In the genomic region with DNA sequence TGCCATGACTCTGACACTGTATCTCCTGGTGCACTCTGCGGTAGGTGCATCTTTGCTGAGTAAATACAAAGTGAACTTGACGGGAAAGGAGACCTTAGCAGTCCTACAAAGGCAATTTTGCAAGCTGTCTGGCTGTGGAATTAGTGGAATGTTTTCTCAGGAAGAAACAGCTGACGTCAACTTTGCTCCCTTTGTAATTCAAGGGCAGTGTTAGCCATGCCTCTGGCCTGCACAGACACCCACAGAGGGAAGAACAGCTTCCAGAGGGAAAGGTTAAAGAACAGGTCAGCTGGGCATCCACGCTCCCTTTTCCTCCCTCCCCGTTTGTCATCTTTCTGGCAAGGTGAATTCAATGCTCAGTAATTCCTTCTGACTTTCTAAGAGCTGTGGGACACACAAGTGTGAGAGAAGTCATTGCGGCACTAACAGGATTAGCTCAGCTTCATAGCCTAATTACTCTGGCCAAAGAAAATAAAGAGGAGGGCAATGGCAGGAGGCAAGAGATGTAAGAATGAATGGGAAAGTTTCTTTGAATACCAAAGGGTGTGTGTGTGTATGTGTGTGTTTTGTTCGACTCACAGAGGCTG, we compare ENCODE assay signal across 1 cellular context.
TF ChIP-seq lines count a peak whose summit lies in the region.

No MANE protein-coding gene starts in this region.

TF ChIP-seq in HepG2, 621 proteins besides CTCF, POLR2A, EP300 and RAD21 (continued from another document and continues in another):
- TF ChIP-seq, protein P1, sequence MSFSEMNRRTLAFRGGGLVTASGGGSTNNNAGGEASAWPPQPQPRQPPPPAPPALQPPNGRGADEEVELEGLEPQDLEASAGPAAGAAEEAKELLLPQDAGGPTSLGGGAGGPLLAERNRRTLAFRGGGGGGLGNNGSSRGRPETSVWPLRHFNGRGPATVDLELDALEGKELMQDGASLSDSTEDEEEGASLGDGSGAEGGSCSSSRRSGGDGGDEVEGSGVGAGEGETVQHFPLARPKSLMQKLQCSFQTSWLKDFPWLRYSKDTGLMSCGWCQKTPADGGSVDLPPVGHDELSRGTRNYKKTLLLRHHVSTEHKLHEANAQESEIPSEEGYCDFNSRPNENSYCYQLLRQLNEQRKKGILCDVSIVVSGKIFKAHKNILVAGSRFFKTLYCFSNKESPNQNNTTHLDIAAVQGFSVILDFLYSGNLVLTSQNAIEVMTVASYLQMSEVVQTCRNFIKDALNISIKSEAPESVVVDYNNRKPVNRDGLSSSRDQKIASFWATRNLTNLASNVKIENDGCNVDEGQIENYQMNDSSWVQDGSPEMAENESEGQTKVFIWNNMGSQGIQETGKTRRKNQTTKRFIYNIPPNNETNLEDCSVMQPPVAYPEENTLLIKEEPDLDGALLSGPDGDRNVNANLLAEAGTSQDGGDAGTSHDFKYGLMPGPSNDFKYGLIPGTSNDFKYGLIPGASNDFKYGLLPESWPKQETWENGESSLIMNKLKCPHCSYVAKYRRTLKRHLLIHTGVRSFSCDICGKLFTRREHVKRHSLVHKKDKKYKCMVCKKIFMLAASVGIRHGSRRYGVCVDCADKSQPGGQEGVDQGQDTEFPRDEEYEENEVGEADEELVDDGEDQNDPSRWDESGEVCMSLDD (CRISPR knock-in tag; IDR thresholded peaks at IDR 0.05; ENCODE audit: borderline replicate concordance), result no peak
- TF ChIP-seq GFI1 (CRISPR knock-in tag; IDR thresholded peaks at IDR 0.05; ENCODE audit: borderline replicate concordance), result 0 out of 2 replicates have a peak, but pooled peaks have one; percentile 25
- peak; percentile 37; the same call in 1 of the 2 replicates for TF ChIP-seq KDM6A (CRISPR knock-in tag; IDR thresholded peaks at IDR 0.05; ENCODE audit: low read depth)
- peak; percentile 67 for TF ChIP-seq ZNF264 (CRISPR knock-in tag; IDR thresholded peaks at IDR 0.05)
- peak; percentile 55; the same call in 1 of the 2 replicates for TF ChIP-seq PPARG (CRISPR knock-in tag; conservative IDR thresholded peaks at IDR 0.05)
- TF ChIP-seq, protein P2, sequence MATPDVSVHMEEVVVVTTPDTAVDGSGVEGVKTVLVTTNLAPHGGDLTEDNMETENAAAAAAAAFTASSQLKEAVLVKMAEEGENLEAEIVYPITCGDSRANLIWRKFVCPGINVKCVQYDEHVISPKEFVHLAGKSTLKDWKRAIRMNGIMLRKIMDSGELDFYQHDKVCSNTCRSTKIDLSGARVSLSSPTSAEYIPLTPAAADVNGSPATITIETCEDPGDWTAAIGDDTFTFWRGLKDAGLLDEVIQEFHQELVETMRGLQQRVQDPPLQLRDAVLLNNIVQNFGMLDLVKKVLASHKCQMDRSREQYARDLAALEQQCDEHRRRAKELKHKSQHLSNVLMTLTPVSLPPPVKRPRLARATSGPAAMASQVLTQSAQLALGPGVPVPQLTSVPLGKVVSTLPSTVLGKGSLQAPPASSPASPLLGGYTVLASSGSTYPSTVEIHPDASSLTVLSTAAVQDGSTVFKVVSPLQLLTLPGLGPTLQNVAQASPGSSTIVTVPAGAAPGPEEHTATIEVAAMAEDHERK (CRISPR knock-in tag; IDR thresholded peaks at IDR 0.05; ENCODE audit: low read depth), result no peak
- TF ChIP-seq HHEX (CRISPR knock-in tag; IDR thresholded peaks at IDR 0.05), result 0 out of 2 replicates have a peak, but pooled peaks have one; percentile 39
- TF ChIP-seq, protein P3, sequence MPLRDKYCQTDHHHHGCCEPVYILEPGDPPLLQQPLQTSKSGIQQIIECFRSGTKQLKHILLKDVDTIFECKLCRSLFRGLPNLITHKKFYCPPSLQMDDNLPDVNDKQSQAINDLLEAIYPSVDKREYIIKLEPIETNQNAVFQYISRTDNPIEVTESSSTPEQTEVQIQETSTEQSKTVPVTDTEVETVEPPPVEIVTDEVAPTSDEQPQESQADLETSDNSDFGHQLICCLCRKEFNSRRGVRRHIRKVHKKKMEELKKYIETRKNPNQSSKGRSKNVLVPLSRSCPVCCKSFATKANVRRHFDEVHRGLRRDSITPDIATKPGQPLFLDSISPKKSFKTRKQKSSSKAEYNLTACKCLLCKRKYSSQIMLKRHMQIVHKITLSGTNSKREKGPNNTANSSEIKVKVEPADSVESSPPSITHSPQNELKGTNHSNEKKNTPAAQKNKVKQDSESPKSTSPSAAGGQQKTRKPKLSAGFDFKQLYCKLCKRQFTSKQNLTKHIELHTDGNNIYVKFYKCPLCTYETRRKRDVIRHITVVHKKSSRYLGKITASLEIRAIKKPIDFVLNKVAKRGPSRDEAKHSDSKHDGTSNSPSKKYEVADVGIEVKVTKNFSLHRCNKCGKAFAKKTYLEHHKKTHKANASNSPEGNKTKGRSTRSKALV (CRISPR knock-in tag; IDR thresholded peaks at IDR 0.05), result no peak; the same call in 1 of the 2 replicates
- TF ChIP-seq ELF3 (CRISPR knock-in tag; IDR thresholded peaks at IDR 0.05), result peak; percentile 76
- peak; percentile 60; the same call in 1 of the 2 replicates for TF ChIP-seq HDAC1 (CRISPR knock-in tag; IDR thresholded peaks at IDR 0.05)
- TF ChIP-seq ERF (CRISPR knock-in tag; IDR thresholded peaks at IDR 0.05), result peak; percentile 36; the same call in 1 of the 2 replicates
- TF ChIP-seq ISL2 (CRISPR knock-in tag; IDR thresholded peaks at IDR 0.05), result peak; percentile 74
- no peak for TF ChIP-seq MED8 (CRISPR knock-in tag; IDR thresholded peaks at IDR 0.05; ENCODE audit: insufficient replicate concordance)
- peak; percentile 71 for TF ChIP-seq TBX2 (CRISPR knock-in tag; IDR thresholded peaks at IDR 0.05; ENCODE audit: borderline replicate concordance)
- peak; percentile 36; the same call in 1 of the 2 replicates for TF ChIP-seq TCF7 (IDR thresholded peaks at IDR 0.05; ENCODE audit: low read depth)
- no peak for TF ChIP-seq ZNF282 (IDR thresholded peaks at IDR 0.05; ENCODE audit: partially characterized antibody)
- no peak for TF ChIP-seq ZBTB8A (CRISPR knock-in tag; IDR thresholded peaks at IDR 0.05; ENCODE audit: borderline replicate concordance, low read depth)
- peak; percentile 72; the same call in 1 of the 2 replicates for TF ChIP-seq FOXJ3 (CRISPR knock-in tag; IDR thresholded peaks at IDR 0.05; ENCODE audit: borderline replicate concordance)
- TF ChIP-seq, protein P4, sequence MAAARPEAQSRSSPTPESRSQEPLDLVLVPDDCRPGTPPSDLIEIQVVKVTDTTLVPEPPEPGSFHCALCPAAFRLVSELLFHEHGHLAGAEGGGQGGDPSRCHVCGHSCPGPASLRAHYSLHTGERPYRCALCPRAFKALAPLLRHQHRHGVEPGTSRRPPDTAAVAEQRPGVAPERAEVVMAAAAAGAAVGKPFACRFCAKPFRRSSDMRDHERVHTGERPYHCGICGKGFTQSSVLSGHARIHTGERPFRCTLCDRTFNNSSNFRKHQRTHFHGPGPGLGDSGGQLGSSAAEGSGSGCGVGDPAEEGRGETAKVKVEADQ (CRISPR knock-in tag; IDR thresholded peaks at IDR 0.05; ENCODE audit: borderline replicate concordance), result peak; percentile 88; the same call in 1 of the 2 replicates
- peak; percentile 61; the same call in 1 of the 2 replicates for TF ChIP-seq CEBPB (IDR thresholded peaks at IDR 0.05; ENCODE audit: borderline replicate concordance, low read depth, low read length)
- peak; percentile 70; the same call in 1 of the 2 replicates for TF ChIP-seq FOXO1 (CRISPR knock-in tag; IDR thresholded peaks at IDR 0.05)
- TF ChIP-seq, protein P5, sequence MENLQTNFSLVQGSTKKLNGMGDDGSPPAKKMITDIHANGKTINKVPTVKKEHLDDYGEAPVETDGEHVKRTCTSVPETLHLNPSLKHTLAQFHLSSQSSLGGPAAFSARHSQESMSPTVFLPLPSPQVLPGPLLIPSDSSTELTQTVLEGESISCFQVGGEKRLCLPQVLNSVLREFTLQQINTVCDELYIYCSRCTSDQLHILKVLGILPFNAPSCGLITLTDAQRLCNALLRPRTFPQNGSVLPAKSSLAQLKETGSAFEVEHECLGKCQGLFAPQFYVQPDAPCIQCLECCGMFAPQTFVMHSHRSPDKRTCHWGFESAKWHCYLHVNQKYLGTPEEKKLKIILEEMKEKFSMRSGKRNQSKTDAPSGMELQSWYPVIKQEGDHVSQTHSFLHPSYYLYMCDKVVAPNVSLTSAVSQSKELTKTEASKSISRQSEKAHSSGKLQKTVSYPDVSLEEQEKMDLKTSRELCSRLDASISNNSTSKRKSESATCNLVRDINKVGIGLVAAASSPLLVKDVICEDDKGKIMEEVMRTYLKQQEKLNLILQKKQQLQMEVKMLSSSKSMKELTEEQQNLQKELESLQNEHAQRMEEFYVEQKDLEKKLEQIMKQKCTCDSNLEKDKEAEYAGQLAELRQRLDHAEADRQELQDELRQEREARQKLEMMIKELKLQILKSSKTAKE (CRISPR knock-in tag; IDR thresholded peaks at IDR 0.05; ENCODE audit: borderline replicate concordance), result peak; percentile 96
- peak; percentile 65 for TF ChIP-seq HNF4A (CRISPR knock-in tag; IDR thresholded peaks at IDR 0.05)
- TF ChIP-seq, protein P6, sequence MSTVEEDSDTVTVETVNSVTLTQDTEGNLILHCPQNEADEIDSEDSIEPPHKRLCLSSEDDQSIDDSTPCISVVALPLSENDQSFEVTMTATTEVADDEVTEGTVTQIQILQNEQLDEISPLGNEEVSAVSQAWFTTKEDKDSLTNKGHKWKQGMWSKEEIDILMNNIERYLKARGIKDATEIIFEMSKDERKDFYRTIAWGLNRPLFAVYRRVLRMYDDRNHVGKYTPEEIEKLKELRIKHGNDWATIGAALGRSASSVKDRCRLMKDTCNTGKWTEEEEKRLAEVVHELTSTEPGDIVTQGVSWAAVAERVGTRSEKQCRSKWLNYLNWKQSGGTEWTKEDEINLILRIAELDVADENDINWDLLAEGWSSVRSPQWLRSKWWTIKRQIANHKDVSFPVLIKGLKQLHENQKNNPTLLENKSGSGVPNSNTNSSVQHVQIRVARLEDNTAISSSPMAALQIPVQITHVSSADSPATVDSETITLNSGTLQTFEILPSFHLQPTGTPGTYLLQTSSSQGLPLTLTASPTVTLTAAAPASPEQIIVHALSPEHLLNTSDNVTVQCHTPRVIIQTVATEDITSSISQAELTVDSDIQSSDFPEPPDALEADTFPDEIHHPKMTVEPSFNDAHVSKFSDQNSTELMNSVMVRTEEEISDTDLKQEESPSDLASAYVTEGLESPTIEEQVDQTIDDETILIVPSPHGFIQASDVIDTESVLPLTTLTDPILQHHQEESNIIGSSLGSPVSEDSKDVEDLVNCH (CRISPR knock-in tag; IDR thresholded peaks at IDR 0.05), result no peak
- TF ChIP-seq, protein P7, sequence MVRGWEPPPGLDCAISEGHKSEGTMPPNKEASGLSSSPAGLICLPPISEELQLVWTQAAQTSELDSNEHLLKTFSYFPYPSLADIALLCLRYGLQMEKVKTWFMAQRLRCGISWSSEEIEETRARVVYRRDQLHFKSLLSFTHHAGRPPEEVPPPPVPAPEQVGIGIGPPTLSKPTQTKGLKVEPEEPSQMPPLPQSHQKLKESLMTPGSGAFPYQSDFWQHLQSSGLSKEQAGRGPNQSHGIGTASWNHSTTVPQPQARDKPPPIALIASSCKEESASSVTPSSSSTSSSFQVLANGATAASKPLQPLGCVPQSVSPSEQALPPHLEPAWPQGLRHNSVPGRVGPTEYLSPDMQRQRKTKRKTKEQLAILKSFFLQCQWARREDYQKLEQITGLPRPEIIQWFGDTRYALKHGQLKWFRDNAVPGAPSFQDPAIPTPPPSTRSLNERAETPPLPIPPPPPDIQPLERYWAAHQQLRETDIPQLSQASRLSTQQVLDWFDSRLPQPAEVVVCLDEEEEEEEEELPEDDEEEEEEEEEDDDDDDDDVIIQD (CRISPR knock-in tag; IDR thresholded peaks at IDR 0.05; ENCODE audit: low read depth), result 0 out of 2 replicates have a peak, but pooled peaks have one; percentile 35
- no peak for TF ChIP-seq ZNF343 (CRISPR knock-in tag; IDR thresholded peaks at IDR 0.05)
- 0 out of 2 replicates have a peak, but pooled peaks have one; percentile 22 for TF ChIP-seq ZNF816 (CRISPR knock-in tag; IDR thresholded peaks at IDR 0.05; ENCODE audit: borderline replicate concordance)
- 0 out of 2 replicates have a peak, but pooled peaks have one; percentile 42 for TF ChIP-seq ZNF670 (CRISPR knock-in tag; IDR thresholded peaks at IDR 0.05; ENCODE audit: borderline replicate concordance)
- peak; percentile 24; the same call in 1 of the 2 replicates for TF ChIP-seq GATAD1 (CRISPR knock-in tag; IDR thresholded peaks at IDR 0.05)
- TF ChIP-seq TRIM24 (CRISPR knock-in tag; IDR thresholded peaks at IDR 0.05), result 0 out of 2 replicates have a peak, but pooled peaks have one; percentile 64
- no peak for TF ChIP-seq SYNCRIP (IDR thresholded peaks at IDR 0.05; ENCODE audit: insufficient read depth, low read depth, low read length)
- TF ChIP-seq, protein P8, sequence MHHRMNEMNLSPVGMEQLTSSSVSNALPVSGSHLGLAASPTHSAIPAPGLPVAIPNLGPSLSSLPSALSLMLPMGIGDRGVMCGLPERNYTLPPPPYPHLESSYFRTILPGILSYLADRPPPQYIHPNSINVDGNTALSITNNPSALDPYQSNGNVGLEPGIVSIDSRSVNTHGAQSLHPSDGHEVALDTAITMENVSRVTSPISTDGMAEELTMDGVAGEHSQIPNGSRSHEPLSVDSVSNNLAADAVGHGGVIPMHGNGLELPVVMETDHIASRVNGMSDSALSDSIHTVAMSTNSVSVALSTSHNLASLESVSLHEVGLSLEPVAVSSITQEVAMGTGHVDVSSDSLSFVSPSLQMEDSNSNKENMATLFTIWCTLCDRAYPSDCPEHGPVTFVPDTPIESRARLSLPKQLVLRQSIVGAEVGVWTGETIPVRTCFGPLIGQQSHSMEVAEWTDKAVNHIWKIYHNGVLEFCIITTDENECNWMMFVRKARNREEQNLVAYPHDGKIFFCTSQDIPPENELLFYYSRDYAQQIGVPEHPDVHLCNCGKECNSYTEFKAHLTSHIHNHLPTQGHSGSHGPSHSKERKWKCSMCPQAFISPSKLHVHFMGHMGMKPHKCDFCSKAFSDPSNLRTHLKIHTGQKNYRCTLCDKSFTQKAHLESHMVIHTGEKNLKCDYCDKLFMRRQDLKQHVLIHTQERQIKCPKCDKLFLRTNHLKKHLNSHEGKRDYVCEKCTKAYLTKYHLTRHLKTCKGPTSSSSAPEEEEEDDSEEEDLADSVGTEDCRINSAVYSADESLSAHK (CRISPR knock-in tag; IDR thresholded peaks at IDR 0.05; ENCODE audit: borderline replicate concordance), result no peak
- peak; percentile 62; the same call in 1 of the 2 replicates for TF ChIP-seq MIER2 (CRISPR knock-in tag; IDR thresholded peaks at IDR 0.05)
- TF ChIP-seq DNMT3B (CRISPR knock-in tag; conservative IDR thresholded peaks at IDR 0.05), result 0 out of 2 replicates have a peak, but pooled peaks have one; percentile 59
- 0 out of 2 replicates have a peak, but pooled peaks have one; percentile 38 for TF ChIP-seq ZNF557 (CRISPR knock-in tag; IDR thresholded peaks at IDR 0.05)
- no peak for TF ChIP-seq SOX13 (IDR thresholded peaks at IDR 0.05)
- peak in 1 of 2 experiments; percentile 82; a peak in 2 of 4 replicates for TF ChIP-seq SOX13 (CRISPR knock-in tag; conservative IDR thresholded peaks at IDR 0.05 in 1 of 2, IDR thresholded peaks at IDR 0.05 in 1 of 2)
- 0 out of 2 replicates have a peak, but pooled peaks have one; percentile 17 for TF ChIP-seq ZNF644 (CRISPR knock-in tag; IDR thresholded peaks at IDR 0.05; ENCODE audit: low read depth)
- peak; percentile 62; the same call in 1 of the 2 replicates for TF ChIP-seq MEIS2 (CRISPR knock-in tag; IDR thresholded peaks at IDR 0.05)
- TF ChIP-seq SP4 (CRISPR knock-in tag; IDR thresholded peaks at IDR 0.05), result peak; percentile 33; the same call in 1 of the 2 replicates
- TF ChIP-seq ZNF124 (CRISPR knock-in tag; IDR thresholded peaks at IDR 0.05), result peak; percentile 55; the same call in 1 of the 2 replicates
- TF ChIP-seq FOXA3 (CRISPR knock-in tag; IDR thresholded peaks at IDR 0.05), result peak; percentile 83
- peak; percentile 34; the same call in 1 of the 2 replicates for TF ChIP-seq ZNF652 (CRISPR knock-in tag; IDR thresholded peaks at IDR 0.05; ENCODE audit: borderline replicate concordance, low read depth)
- 0 out of 2 replicates have a peak, but pooled peaks have one; percentile 37 for TF ChIP-seq ZNF747 (CRISPR knock-in tag; IDR thresholded peaks at IDR 0.05; ENCODE audit: borderline replicate concordance)
- TF ChIP-seq ZMYM2 (CRISPR knock-in tag; IDR thresholded peaks at IDR 0.05), result peak; percentile 36; the same call in 1 of the 2 replicates
- no peak for TF ChIP-seq KDM5B (CRISPR knock-in tag; IDR thresholded peaks at IDR 0.05; ENCODE audit: borderline replicate concordance)
